Comparison of ENCODE assay signal across 31 cellular contexts in the genomic region with DNA sequence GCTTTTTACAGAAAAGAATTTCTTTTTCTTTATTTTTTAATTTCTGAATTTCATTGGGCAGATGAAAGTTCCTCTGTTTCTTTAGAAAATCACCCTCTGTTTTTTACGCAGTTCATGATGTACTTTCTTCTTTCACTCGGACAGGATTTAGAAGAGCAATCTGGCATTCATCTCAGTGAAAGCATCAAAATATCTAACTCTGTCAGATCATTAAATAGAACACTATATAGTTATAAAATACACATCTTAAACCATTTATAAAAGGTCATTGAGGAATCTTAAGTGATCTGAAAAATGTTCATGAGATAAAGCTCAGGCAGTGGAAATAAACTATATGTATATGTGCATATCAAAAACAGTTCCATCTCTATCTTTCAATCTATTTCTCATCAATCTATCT. TPM values are rescaled to one million over a fixed set of nuclear protein-coding genes. Genes with fewer than 3 reads are reported as not detected.
DNase-seq lines count a peak whose midpoint lies in the region; ATAC-seq and TF ChIP-seq lines count a peak whose summit lies in the region.
"Had no signal": no experiment of that assay in that cellular context is flagged by ENCODE, and none has a peak within 500 bp of the region (broad histone marks: within the 10 kb centered on the region; RNA-seq: fewer than 3 reads in every experiment).

No MANE protein-coding gene starts in this region.

- peak overlapping the region in 1 of 2 experiments; percentile 39; a peak in 1 of 4 replicates for H3K27ac ChIP-seq in SK-N-SH (ENCODE audit: low read depth in 2 of 2, low read length in 1 of 2)
- H3K27ac ChIP-seq in WERI-Rb-1, result no peak overlapping the region
- H3K27ac ChIP-seq: SJSA1 had no signal

- DNase-seq in activated T-cell treated with anti-CD3 and anti-CD28 coated beads, Interleukin-2, amount 50 U/mL, for 24 hours, result no peak
- no peak for DNase-seq in activated T-cell treated with anti-CD3 and anti-CD28 coated beads, Interleukin-2, amount 50 U/mL, for 72 hours
- DNase-seq in SK-N-SH (no peak), WERI-Rb-1 (no peak)
- DNase-seq in effector memory CD8-positive, alpha-beta T cell, result no peak
- DNase-seq in stimulated activated CD4-positive, alpha-beta T cell treated with anti-CD3 and anti-CD28 coated beads, Interleukin-4, amount 100 ng/mL, for 4 hours, result no peak
- DNase-seq: 8988T, ACHN, Kasumi-1, MV-4-11, NCI-H1105, NCI-H1436 treated with DMSO at 0.1 percent for 48 hours, NCI-H187 treated with DMSO at 0.1 percent for 48 hours, NCI-H2107, NCI-H446, NCI-H524 treated with DMSO at 0.1 percent for 48 hours, NCI-H774, Right ventricle myocardium superior, RPMI8226 had no signal

- TF ChIP-seq CTCF in SK-N-SH (IDR thresholded peaks at IDR 0.05) (no peak), WERI-Rb-1 (IDR thresholded peaks at IDR 0.05; ENCODE audit: low read depth, low read length) (no peak)

- H3K9me2 ChIP-seq in SK-N-SH, result no peaks in the 10 kb centered on the region

- H3K27me3 Mint-ChIP-seq in activated T-cell treated with anti-CD3 and anti-CD28 coated beads, Interleukin-2, amount 50 U/mL, for 24 hours, result no peaks in the 10 kb centered on the region
- H3K27me3 Mint-ChIP-seq in activated T-cell treated with anti-CD3 and anti-CD28 coated beads, Interleukin-2, amount 50 U/mL, for 72 hours (ENCODE audit: low read depth), result no peaks in the 10 kb centered on the region
- H3K27me3 Mint-ChIP-seq in effector memory CD8-positive, alpha-beta T cell, result no peaks in the 10 kb centered on the region

- no peaks in the 10 kb centered on the region for H3K79me2 ChIP-seq in SK-N-SH (ENCODE audit: insufficient read depth)

- no peak overlapping the region for H3K4me2 ChIP-seq in SK-N-SH

- POLR2A ChIA-PET in SK-N-SH (lab: Yijun Ruan, JAX), result no interaction called here

- H3K9me3 Mint-ChIP-seq in activated T-cell treated with anti-CD3 and anti-CD28 coated beads, Interleukin-2, amount 50 U/mL, for 24 hours, result peaks cover 2% of the 10 kb centered on the region
- H3K9me3 Mint-ChIP-seq in activated T-cell treated with anti-CD3 and anti-CD28 coated beads, Interleukin-2, amount 50 U/mL, for 72 hours, result no peaks in the 10 kb centered on the region
- no peaks in the 10 kb centered on the region for H3K9me3 Mint-ChIP-seq in effector memory CD8-positive, alpha-beta T cell

- no peaks in the 10 kb centered on the region for H4K20me1 ChIP-seq in SK-N-SH (ENCODE audit: insufficient read depth)

- WGBS in SK-N-SH (ENCODE audit: low lambda C conversion rate), result 38% methylated on average over 2 of the region's 2 CpGs

- no peaks in the 10 kb centered on the region for H3K36me3 ChIP-seq in SK-N-SH (replicated peaks in 1 of 2; ENCODE audit: control insufficient read depth in 1 of 2, insufficient read depth in 2 of 2, low read length in 1 of 2)
- H3K36me3 ChIP-seq in WERI-Rb-1, result no peaks in the 10 kb centered on the region
- H3K36me3 ChIP-seq: SJSA1 had no signal

- H3K36me3 Mint-ChIP-seq in activated T-cell treated with anti-CD3 and anti-CD28 coated beads, Interleukin-2, amount 50 U/mL, for 24 hours (ENCODE audit: low read depth), result no peaks in the 10 kb centered on the region
- no peaks in the 10 kb centered on the region for H3K36me3 Mint-ChIP-seq in activated T-cell treated with anti-CD3 and anti-CD28 coated beads, Interleukin-2, amount 50 U/mL, for 72 hours (ENCODE audit: insufficient read depth in 2 of 2)
- H3K36me3 Mint-ChIP-seq in effector memory CD8-positive, alpha-beta T cell (ENCODE audit: insufficient read depth), result peaks cover 6% of the 10 kb centered on the region

- ATAC-seq in activated T-cell treated with anti-CD3 and anti-CD28 coated beads, Interleukin-2, amount 50 U/mL, for 72 hours (replicated peaks in 1 of 2), result no peak
- no peak for ATAC-seq in effector memory CD8-positive, alpha-beta T cell (replicated peaks)
- ATAC-seq in HG02852 (IDR thresholded peaks at IDR 0.05; ENCODE audit: unreplicated experiment), result no peak
- no peak for ATAC-seq in HG02759 (IDR thresholded peaks at IDR 0.05; ENCODE audit: unreplicated experiment)
- ATAC-seq: HCT116, HepG2, K562 had no signal

- peak overlapping the region; percentile 12 for H3K4me3 Mint-ChIP-seq in activated T-cell treated with anti-CD3 and anti-CD28 coated beads, Interleukin-2, amount 50 U/mL, for 24 hours
- H3K4me3 Mint-ChIP-seq in activated T-cell treated with anti-CD3 and anti-CD28 coated beads, Interleukin-2, amount 50 U/mL, for 72 hours, result no peak overlapping the region
- H3K4me3 Mint-ChIP-seq in effector memory CD8-positive, alpha-beta T cell, result peak overlapping the region; percentile 33 to 87

- H3K9me3 ChIP-seq in SK-N-SH, result no peaks in the 10 kb centered on the region
- H3K9me3 ChIP-seq in WERI-Rb-1 (ENCODE audit: severe bottlenecking), result no peaks in the 10 kb centered on the region
- H3K9me3 ChIP-seq: SJSA1 had no signal

- H3K4me3 ChIP-seq in SK-N-SH (ENCODE audit: low read depth in 2 of 2, low read length in 1 of 2) (no peak overlapping the region), WERI-Rb-1 (ENCODE audit: low read depth, low read length) (no peak overlapping the region)
- H3K4me3 ChIP-seq: K562, SJSA1 had no signal

- H3K27ac Mint-ChIP-seq in activated T-cell treated with anti-CD3 and anti-CD28 coated beads, Interleukin-2, amount 50 U/mL, for 24 hours, result no peak overlapping the region
- H3K27ac Mint-ChIP-seq in activated T-cell treated with anti-CD3 and anti-CD28 coated beads, Interleukin-2, amount 50 U/mL, for 72 hours, result no peak overlapping the region
- H3K27ac Mint-ChIP-seq in effector memory CD8-positive, alpha-beta T cell, result peak overlapping the region in 1 of 2 donors; percentile 84

- CTCF ChIA-PET in SK-N-SH (lab: Yijun Ruan, JAX), result no interaction called here

- H3K9ac ChIP-seq in SK-N-SH, result no peak overlapping the region

- H2AFZ ChIP-seq in SK-N-SH (ENCODE audit: low read depth), result peak overlapping the region; percentile 39; the same call in 1 of the 2 replicates

- no peaks in the 10 kb centered on the region; a peak in 2 of 4 replicates for H3K4me1 ChIP-seq in SK-N-SH (ENCODE audit: control insufficient read depth in 1 of 2, insufficient read depth in 2 of 2, low read depth in 1 of 2, low read length in 1 of 2)

- H3F3A ChIP-seq in SK-N-SH (replicated peaks; ENCODE audit: insufficient read depth), result no peaks in the 10 kb centered on the region

- TF ChIP-seq RAD21 in SK-N-SH (IDR thresholded peaks at IDR 0.05; ENCODE audit: low read length), result no peak

- no peaks in the 10 kb centered on the region for H3K27me3 ChIP-seq in SK-N-SH (ENCODE audit: insufficient read depth)
- H3K27me3 ChIP-seq in WERI-Rb-1 (ENCODE audit: insufficient read depth, low read depth, severe bottlenecking), result no peaks in the 10 kb centered on the region

- TF ChIP-seq EP300 in SK-N-SH (IDR thresholded peaks at IDR 0.05; ENCODE audit: borderline replicate concordance in 1 of 2, low read depth in 1 of 2, low read length in 1 of 2), result no peak

- peaks cover 52% of the 10 kb centered on the region for H3K4me1 Mint-ChIP-seq in activated T-cell treated with anti-CD3 and anti-CD28 coated beads, Interleukin-2, amount 50 U/mL, for 24 hours (ENCODE audit: low read depth)
- peaks cover 40% of the 10 kb centered on the region for H3K4me1 Mint-ChIP-seq in activated T-cell treated with anti-CD3 and anti-CD28 coated beads, Interleukin-2, amount 50 U/mL, for 72 hours (ENCODE audit: low read depth)
- H3K4me1 Mint-ChIP-seq in effector memory CD8-positive, alpha-beta T cell (ENCODE audit: low read depth in 2 of 2), result peaks cover 24 to 46% of the 10 kb centered on the region in 2 donors

TF ChIP-seq in SK-N-SH, 30 proteins besides CTCF, POLR2A, EP300 and RAD21:
- TF ChIP-seq FOXJ3 (CRISPR knock-in tag; IDR thresholded peaks at IDR 0.05) (no peak), YY1 (IDR thresholded peaks at IDR 0.05; ENCODE audit: low read depth) (no peak), GATA2 (CRISPR knock-in tag; IDR thresholded peaks at IDR 0.05) (no peak), TAF1 (IDR thresholded peaks at IDR 0.05; ENCODE audit: borderline replicate concordance, low read depth, low read length) (no peak), TCF12 (IDR thresholded peaks at IDR 0.05) (0 out of 2 replicates have a peak, but pooled peaks have one; percentile 5), NRF1 (IDR thresholded peaks at IDR 0.05; ENCODE audit: low read depth, low read length) (no peak), SMC3 (IDR thresholded peaks at IDR 0.05; ENCODE audit: low read depth, low read length) (no peak)

RNA-seq across cellular contexts. Expression of a gene that starts 3.9 kb away (rescaled TPM):
- total RNA-seq in activated T-cell treated with anti-CD3 and anti-CD28 coated beads, Interleukin-2, amount 50 U/mL, for 72 hours, result not detected
- polyA plus RNA-seq in SK-N-SH (2012; rRNA removed), result not detected in 2 replicates
- 0.01 TPM in 1 of 2 replicates, not detected in the other for polyA plus RNA-seq in SK-N-SH (2012; cell fraction: cytosol; rRNA removed)
- not detected in 2 replicates for polyA plus RNA-seq in SK-N-SH (2012; cell fraction: nucleus; rRNA removed)
- total RNA-seq: Daoy, G401, H4, HepG2, HT1080, K562, M059J, Right ventricle myocardium superior, SJSA1 had no signal
- polyA plus RNA-seq: BJ, HepG2, K562 had no signal

Comparison
In these comparisons a context has a peak if more than half of its experiments do, and no peak if none do; other contexts are left out.
1. H3K4me3 Mint-ChIP-seq: peak in activated T-cell treated with anti-CD3 and anti-CD28 coated beads, Interleukin-2, amount 50 U/mL, for 24 hours (single experiment) and effector memory CD8-positive, alpha-beta T cell (2 of 2); none in activated T-cell treated with anti-CD3 and anti-CD28 coated beads, Interleukin-2, amount 50 U/mL, for 72 hours (0 of 2).